9 cellular contexts compared by ENCODE assay signal in the genomic region with DNA sequence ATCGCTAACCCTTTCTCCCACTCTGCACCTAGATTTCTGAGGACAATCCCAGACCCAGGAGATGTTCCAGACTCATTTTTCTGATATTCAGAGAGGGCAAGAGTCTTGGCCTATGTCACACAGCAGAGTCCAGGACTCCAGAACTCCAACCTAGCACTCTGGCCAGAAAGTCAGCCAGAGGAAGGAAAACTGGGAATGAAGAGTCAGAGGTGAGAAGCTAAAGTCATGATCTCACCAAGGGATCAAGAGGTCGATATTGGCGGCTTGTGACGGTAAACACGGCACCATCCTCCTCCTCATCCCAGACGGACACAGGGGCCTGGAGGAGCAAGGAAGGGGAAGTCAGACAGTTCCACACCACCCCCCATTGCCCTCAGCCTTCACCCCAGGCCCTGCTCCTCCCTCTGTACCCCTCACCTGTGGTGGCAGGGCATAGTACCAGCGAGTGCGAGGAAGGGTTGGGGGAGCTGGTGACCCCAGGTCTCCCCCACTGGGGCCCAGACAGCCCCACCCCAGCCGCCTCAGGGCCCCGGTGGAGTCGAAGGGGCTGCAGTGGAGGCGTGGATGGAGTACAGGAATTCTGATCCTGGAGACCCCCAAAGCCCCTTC. TPM values are rescaled to one million over a fixed set of nuclear protein-coding genes. Genes with fewer than 3 reads are reported as not detected.
A peak's percentile ranks its signal among the peaks of the same experiment; 100 is the strongest.
DNase-seq lines count a peak whose midpoint lies in the region; ATAC-seq and TF ChIP-seq lines count a peak whose summit lies in the region.
"Had no signal": no experiment of that assay in that cellular context is flagged by ENCODE, and none has a peak within 500 bp of the region (broad histone marks: within the 10 kb centered on the region; RNA-seq: fewer than 3 reads in every experiment).

No MANE protein-coding gene starts in this region.

- peaks cover 15 to 22% (median 19%) of the 10 kb centered on the region in 3 donors for H3K4me1 Mint-ChIP-seq in IgD-negative memory B cell

- H3K27me3 Mint-ChIP-seq in IgD-negative memory B cell: no peaks in the 10 kb centered on the region

- H3K4me3 ChIP-seq in muscle layer of duodenum (ENCODE audit: low read depth in 1 of 2, low read length in 2 of 2): peak overlapping the region; percentile 48 to 70

- peak overlapping the region; percentile 98 for H3K27ac ChIP-seq in 22Rv1
- H3K27ac ChIP-seq in cingulate gyrus (ENCODE audit: low read depth, low read length): peak overlapping the region; percentile 60
- H3K27ac ChIP-seq in muscle layer of duodenum (ENCODE audit: low read length): no peak overlapping the region

- H3K36me3 ChIP-seq in muscle layer of duodenum (ENCODE audit: control insufficient read depth in 1 of 2, insufficient read depth in 2 of 2, low read length in 2 of 2): peaks cover 16 to 40% of the 10 kb centered on the region in 2 donors

- TF ChIP-seq CTCF in 22Rv1 (IDR thresholded peaks at IDR 0.05): no peak

- no peak for DNase-seq in NCI-H510A treated with DMSO at 0.1 percent for 48 hours (lab: John Stamatoyannopoulos, UW)
- no peak for DNase-seq in COR-L47 (lab: John Stamatoyannopoulos, UW)
- DNase-seq: GDM1 had no signal

- peak overlapping the region; percentile 75 to 99 (median 95) for H3K4me3 Mint-ChIP-seq in IgD-negative memory B cell

- peaks cover 6% of the 10 kb centered on the region for H3K36me3 Mint-ChIP-seq in IgD-negative memory B cell

- peak overlapping the region; percentile 89 to 99 (median 99) for H3K27ac Mint-ChIP-seq in IgD-negative memory B cell

- H3K9me3 ChIP-seq in muscle layer of duodenum (ENCODE audit: control insufficient read depth in 1 of 2, low read length in 2 of 2): no peaks in the 10 kb centered on the region

- H3K27me3 ChIP-seq in muscle layer of duodenum (ENCODE audit: low read depth, low read length): no peaks in the 10 kb centered on the region

- ATAC-seq in HG02970 (IDR thresholded peaks at IDR 0.05; ENCODE audit: low FRiP score, unreplicated experiment) (no peak), GM18868 (IDR thresholded peaks at IDR 0.05; ENCODE audit: unreplicated experiment) (no peak)

- H3K4me1 ChIP-seq in muscle layer of duodenum (ENCODE audit: control insufficient read depth in 1 of 2, insufficient read depth in 2 of 2, low read length in 2 of 2): peaks cover 0 to 20% of the 10 kb centered on the region in 2 donors

- no peaks in the 10 kb centered on the region for H3K9me3 Mint-ChIP-seq in IgD-negative memory B cell

RNA-seq across cellular contexts. Expression of a gene that starts 1.8 kb away (rescaled TPM):
- 19.0 TPM for polyA plus RNA-seq in IgD-negative memory B cell

RNA-seq across cellular contexts. Expression of a gene that starts 7.5 kb away (rescaled TPM):
- 49.3 TPM for polyA plus RNA-seq in IgD-negative memory B cell

RNA-seq across cellular contexts. Expression of a gene that starts 7.9 kb away (rescaled TPM):
- 68.7 TPM for polyA plus RNA-seq in IgD-negative memory B cell

RNA-seq across cellular contexts. Expression of a gene that starts 17.0 kb away (rescaled TPM):
- 605 TPM for polyA plus RNA-seq in IgD-negative memory B cell

RNA-seq across cellular contexts. Expression of a gene that starts 20.0 kb away (rescaled TPM):
- 35.4 TPM for polyA plus RNA-seq in IgD-negative memory B cell
